In the genomic region with DNA sequence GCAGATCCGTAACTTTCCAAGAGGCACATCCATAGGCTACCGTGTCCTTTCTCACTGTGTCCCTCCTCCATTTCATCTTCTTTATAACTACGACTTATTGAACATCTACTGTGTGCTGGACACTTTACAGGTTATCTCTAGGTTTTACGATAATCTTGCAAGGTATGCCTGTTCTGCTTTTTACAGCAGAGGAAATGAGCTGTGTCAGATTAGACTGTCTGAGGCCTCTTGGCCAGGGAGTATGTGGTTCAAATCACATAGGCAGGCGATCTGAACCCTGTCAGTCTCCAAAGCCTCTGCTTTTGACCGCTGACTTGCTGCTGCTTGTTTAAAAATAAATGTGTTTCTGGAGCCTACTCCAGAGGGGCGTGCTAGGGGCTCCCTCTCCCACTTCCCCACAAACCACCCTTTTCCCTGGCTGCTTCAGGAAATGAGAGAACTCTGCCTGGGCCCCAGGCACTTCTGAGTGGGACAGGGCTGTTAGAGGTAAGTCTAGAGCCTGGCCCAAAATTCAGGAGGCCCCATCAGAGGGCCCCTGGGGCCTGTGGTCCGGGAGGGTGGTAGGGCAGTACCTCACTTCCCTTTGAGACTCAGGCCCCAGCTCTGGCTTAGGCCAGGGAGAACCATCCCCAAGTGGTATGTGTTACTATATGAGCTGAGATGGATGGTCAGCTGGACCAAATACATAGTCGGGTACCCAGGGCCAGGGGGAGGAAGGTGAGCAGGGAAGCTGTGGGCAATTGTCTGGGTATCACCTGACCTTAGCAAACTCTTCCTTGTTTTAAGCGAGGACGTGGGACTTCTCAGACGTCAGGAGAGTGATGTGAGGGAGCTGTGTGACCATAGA, we compare ENCODE assay signal across 19 cellular contexts. TPM values are rescaled to one million over a fixed set of nuclear protein-coding genes. Genes with fewer than 3 reads are reported as not detected.
A peak's percentile ranks its signal among the peaks of the same experiment; 100 is the strongest.
DNase-seq lines count a peak whose midpoint lies in the region; ATAC-seq, FAIRE-seq and TF ChIP-seq lines count a peak whose summit lies in the region.
"Had no signal": no experiment of that assay in that cellular context is flagged by ENCODE, and none has a peak within 500 bp of the region (broad histone marks: within the 10 kb centered on the region; RNA-seq: fewer than 3 reads in every experiment).

No MANE protein-coding gene starts in this region.

- H3K4me1 ChIP-seq in K562 (replicated peaks in 1 of 2; ENCODE audit: control insufficient read depth in 2 of 2, insufficient read depth in 2 of 2, low read length in 2 of 2): peaks cover 29 to 30% of the 10 kb centered on the region in 2 experiments
- peaks cover 16 to 17% of the 10 kb centered on the region in 2 experiments for H3K4me1 ChIP-seq in trophoblast cell (ENCODE audit: control insufficient read depth in 1 of 2, insufficient read depth in 2 of 2, low read length in 2 of 2)
- H3K4me1 ChIP-seq: BE2C, colonic mucosa had no signal

- no peak for ATAC-seq in K562
- ATAC-seq in GM19035 (IDR thresholded peaks at IDR 0.05; ENCODE audit: unreplicated experiment): no peak
- ATAC-seq: activated CD4-positive, alpha-beta T cell treated with anti-CD3 and anti-CD28 coated beads for 36 hours; effector memory CD8-positive, alpha-beta T cell; gastroesophageal sphincter had no signal

- no peak overlapping the region for H2BK5ac ChIP-seq in trophoblast cell (ENCODE audit: low read depth, low read length, poor library complexity)

- H4K12ac ChIP-seq in trophoblast cell (ENCODE audit: low read depth, low read length): no peak overlapping the region

- CTCF ChIA-PET in K562 (lab: Yijun Ruan, JAX; ENCODE audit: low intra/inter-chr PET ratio): no interaction called here

- H2AFZ ChIP-seq in K562 (ENCODE audit: low read depth, low read length) (no peak overlapping the region), trophoblast cell (ENCODE audit: insufficient read depth, low read length, poor library complexity) (no peak overlapping the region)

- peak; percentile 17 for DNase-seq in activated CD8-positive, alpha-beta memory T cell treated with anti-CD3 and anti-CD28 coated beads for 24 hours
- no peak for DNase-seq in activated CD8-positive, alpha-beta memory T cell treated with anti-CD3 and anti-CD28 coated beads, Interleukin-2, amount 50 U/mL, for 4 hours
- DNase-seq in Kasumi-1 (lab: John Stamatoyannopoulos, UW): peak; percentile 25 to 28
- no peak for DNase-seq in K562 (ENCODE audit: extremely low read depth in 1 of 4, low spot score in 3 of 4)
- DNase-seq in trophoblast cell: no peak
- no peak for DNase-seq in midbrain (lab: John Stamatoyannopoulos, UW)
- DNase-seq in NCI-H2171 (lab: John Stamatoyannopoulos, UW): no peak
- DNase-seq: activated CD4-positive, alpha-beta T cell treated with anti-CD3 and anti-CD28 coated beads for 36 hours; BE2C; effector memory CD8-positive, alpha-beta T cell; NCI-H1436; Peyer's patch; retina; transverse colon had no signal

- TF ChIP-seq RAD21 in K562 (CRISPR knock-in tag; conservative IDR thresholded peaks at IDR 0.05 in 1 of 2, IDR thresholded peaks at IDR 0.05 in 1 of 2): no peak

- H3K9ac ChIP-seq in K562 (ENCODE audit: insufficient read depth in 1 of 2, low read depth in 2 of 2, low read length in 2 of 2): peak overlapping the region in 1 of 2 experiments; percentile 27; a peak in 2 of 4 replicates
- H3K9ac ChIP-seq in trophoblast cell (ENCODE audit: low read length): no peak overlapping the region

- intact Hi-C loops in K562 (cut with micrococcal nuclease): no loop called here

- H3K4me3 ChIP-seq in K562 (no peak overlapping the region), trophoblast cell (ENCODE audit: low read depth, low read length) (no peak overlapping the region)
- H3K4me3 ChIP-seq: colonic mucosa, gastroesophageal sphincter, transverse colon had no signal

- TF ChIP-seq EP300 in K562 (IDR thresholded peaks at IDR 0.05; ENCODE audit: low read length): no peak

- H3K18ac ChIP-seq in trophoblast cell (ENCODE audit: low read length): peak overlapping the region; percentile 23

- H3K79me2 ChIP-seq in K562 (ENCODE audit: control insufficient read depth, insufficient read depth, low read length) (peaks cover 9% of the 10 kb centered on the region; the same call in 2 of the 3 replicates), trophoblast cell (ENCODE audit: control insufficient read depth, insufficient read depth, low read length, poor library complexity) (no peaks in the 10 kb centered on the region)

- no peak overlapping the region for H2BK120ac ChIP-seq in trophoblast cell (ENCODE audit: insufficient read depth, low read length, poor library complexity)

- WGBS in K562 (ENCODE audit: insufficient coverage, low coverage, missing lambda C conversion rate): 66% methylated on average over 12 of the region's 12 CpGs
- no CpG with 5 or more reads among the region's 12 CpGs for WGBS in trophoblast cell (ENCODE audit: extremely low coverage, insufficient coverage, insufficient read length)

- no peak overlapping the region for H4K8ac ChIP-seq in trophoblast cell (ENCODE audit: low read depth, low read length)

- no peak overlapping the region for H3K23ac ChIP-seq in trophoblast cell (ENCODE audit: low read length)

- H3K9me3 ChIP-seq in K562 (replicated peaks; ENCODE audit: control insufficient read depth, insufficient read depth, low read depth, low read length) (no peaks in the 10 kb centered on the region), trophoblast cell (ENCODE audit: insufficient read depth, low read depth, low read length) (no peaks in the 10 kb centered on the region)
- H3K9me3 ChIP-seq: BE2C, colonic mucosa, gastroesophageal sphincter, Peyer's patch, transverse colon had no signal

- H3K27ac ChIP-seq in K562 (ENCODE audit: extremely low read depth, low read depth, low read length): 0 out of 3 replicates have a peak overlapping the region, but pooled peaks have one; percentile 16
- H3K27ac ChIP-seq in trophoblast cell (ENCODE audit: low read depth, low read length): no peak overlapping the region
- H3K27ac ChIP-seq: gastroesophageal sphincter had no signal

- in situ Hi-C loops in K562 (cut with MboI): no loop called here

- BruUV-seq in K562 (replicated peaks; lab: Mats Ljungman, UMichigan): no TSS peak

- H3K79me1 ChIP-seq in trophoblast cell (ENCODE audit: low read length): peaks cover 3% of the 10 kb centered on the region

- H3K4ac ChIP-seq in trophoblast cell (ENCODE audit: low read depth, low read length): no peak overlapping the region

- peak overlapping the region; percentile 18 for H3K14ac ChIP-seq in trophoblast cell (ENCODE audit: low read length)

- H2AK5ac ChIP-seq in trophoblast cell (ENCODE audit: low read length): no peak overlapping the region

- no peak for TF ChIP-seq CTCF in K562 (IDR thresholded peaks at IDR 0.05 in 2 of 3, conservative IDR thresholded peaks at IDR 0.05 in 1 of 3; ENCODE audit: insufficient read depth in 2 of 3, low read depth in 1 of 3, low read length in 3 of 3)

- TF ChIP-seq POLR2A in K562 (conservative IDR thresholded peaks at IDR 0.05): no peak

- H3K4me2 ChIP-seq in K562 (ENCODE audit: insufficient read depth, low read length): no peak overlapping the region
- no peak overlapping the region for H3K4me2 ChIP-seq in trophoblast cell (ENCODE audit: low read length)

- H3K36me3 ChIP-seq in K562 (ENCODE audit: control insufficient read depth, insufficient read depth, low read length) (peaks cover 24% of the 10 kb centered on the region; the same call in 2 of the 3 replicates), trophoblast cell (ENCODE audit: control insufficient read depth in 1 of 2, insufficient read depth in 2 of 2, low read length in 2 of 2) (no peaks in the 10 kb centered on the region)
- H3K36me3 ChIP-seq: BE2C, colonic mucosa, Peyer's patch, transverse colon had no signal

- H4K20me1 ChIP-seq in K562 (replicated peaks; ENCODE audit: control insufficient read depth, insufficient read depth, low read length): no peaks in the 10 kb centered on the region

- H3K9me1 ChIP-seq in K562 (ENCODE audit: control insufficient read depth, insufficient read depth, low read length): peaks cover 9% of the 10 kb centered on the region

- no peak overlapping the region for H2BK12ac ChIP-seq in trophoblast cell (ENCODE audit: low read length)

- no peaks in the 10 kb centered on the region for H3K27me3 ChIP-seq in K562 (ENCODE audit: control insufficient read depth in 2 of 2, insufficient read depth in 2 of 2, low read length in 2 of 2)
- no peaks in the 10 kb centered on the region for H3K27me3 ChIP-seq in trophoblast cell (ENCODE audit: insufficient read depth, low read length)
- H3K27me3 ChIP-seq: BE2C, colonic mucosa, gastroesophageal sphincter, Peyer's patch, transverse colon had no signal

- H4K91ac ChIP-seq in trophoblast cell (ENCODE audit: low read depth, low read length): no peak overlapping the region

- FAIRE-seq in K562 (lab: Jason Lieb, UNC): no peak
- FAIRE-seq: A204.1, H54 had no signal

- POLR2A ChIA-PET in K562 (lab: Yijun Ruan, JAX): interaction anchor here (1.1 to 1.5 kb wide), 3 partner anchors 8 to 10 kb away, joined by 4 to 6 read pairs (median 6); no protein-coding TSS in a partner anchor

TF ChIP-seq in K562, 482 proteins besides CTCF, POLR2A, EP300 and RAD21:
- peak; percentile 37 for TF ChIP-seq ZFX (CRISPR knock-in tag; IDR thresholded peaks at IDR 0.05)
- no peak for TF ChIP-seq ATF7 (IDR thresholded peaks at IDR 0.05)
- TF ChIP-seq SPI1 (IDR thresholded peaks at IDR 0.05; ENCODE audit: borderline replicate concordance, low read depth, low read length): peak; percentile 26; the same call in 1 of the 2 replicates

RNA-seq across cellular contexts. Expression of gene PSEN2, which starts 4.4 kb away (rescaled TPM):
- total RNA-seq in K562 (2011; cell fraction: chromatin; rRNA removed; ENCODE audit: low replicate concordance): 26.0 and 76.1 TPM in 2 replicates
- 54.9 and 66.9 TPM in 2 replicates for total RNA-seq in K562 (2011; cell fraction: nucleolus; rRNA removed)
- 40.9 and 48.3 TPM in 2 replicates for total RNA-seq in K562 (2011; cell fraction: nucleoplasm; rRNA removed)
- 21.3 and 23.7 TPM in 2 replicates for total RNA-seq in K562 (2014; rRNA removed)
- total RNA-seq in K562 (2014; rRNA removed; fragmentation: Illumina TruSeq; extraction: Trizol): 9.2 and 10.9 TPM in 2 replicates
- total RNA-seq in K562 (2015; rRNA removed; fragmentation: Illumina TruSeq; extraction: Trizol): 15.1 and 15.2 TPM in 2 replicates
- 19.7 and 21.5 TPM in 2 replicates for total RNA-seq in K562 (2021)
- 12.1 and 12.9 TPM in 2 replicates for polyA plus RNA-seq in K562 (2011; rRNA removed)
- polyA plus RNA-seq in K562 (2011; cell fraction: cytosol; rRNA removed): 13.0 and 21.6 TPM in 2 replicates
- polyA plus RNA-seq in K562 (2011; cell fraction: nucleus; rRNA removed): 25.4 and 41.4 TPM in 2 replicates
- polyA plus RNA-seq in K562 (2012): 15.3 and 17.8 TPM in 2 replicates
- 13.7 and 15.4 TPM in 2 replicates for polyA plus RNA-seq in K562 (2014; fragmentation: Illumina TruSeq; extraction: Trizol)
- 1 to 10 TPM; 2.3 to 3.3 TPM for polyA plus RNA-seq in K562 (2014; fragmentation: Nextera tagmentation; extraction: Ambion mirVana)
- 18.0 and 20.9 TPM in 2 replicates for polyA plus RNA-seq in K562 (2014; rRNA removed)
- 14.2 and 24.8 TPM in 2 replicates for polyA minus RNA-seq in K562 (2011; rRNA and poly(A)+ RNA removed)
- polyA minus RNA-seq in K562 (2011; cell fraction: cytosol; rRNA and poly(A)+ RNA removed): 6.5 and 10.5 TPM in 2 replicates
- polyA minus RNA-seq in K562 (2011; cell fraction: nucleus; rRNA and poly(A)+ RNA removed): 16.0 and 20.1 TPM in 2 replicates
- 3.5 and 3.6 TPM in 2 replicates for polyA plus RNA-seq in trophoblast cell (2013)

Comparison
In these comparisons a context has a peak if more than half of its experiments do, and no peak if none do; other contexts are left out.
1. DNase-seq: peak in activated CD8-positive, alpha-beta memory T cell treated with anti-CD3 and anti-CD28 coated beads for 24 hours (single experiment) and Kasumi-1 (2 of 2); none in activated CD8-positive, alpha-beta memory T cell treated with anti-CD3 and anti-CD28 coated beads, Interleukin-2, amount 50 U/mL, for 4 hours (single experiment), K562 (0 of 4), trophoblast cell (0 of 2), midbrain (single experiment) and NCI-H2171 (single experiment).